ENCODE assay signal across 1 cellular context in genomic region chr9:87662808-87663528, GRCh38.
TF ChIP-seq lines count a peak whose summit lies in the region.

No MANE protein-coding gene starts in this region.

TF ChIP-seq in HepG2, 621 proteins besides CTCF, POLR2A, EP300 and RAD21 (continued from another document and continues in another):
- TF ChIP-seq AGO2 (optimal IDR thresholded peaks at IDR 0.05; ENCODE audit: low read depth, low read length) (no peak), MTA3 (CRISPR knock-in tag; IDR thresholded peaks at IDR 0.05) (no peak), RARG (CRISPR knock-in tag; IDR thresholded peaks at IDR 0.05; ENCODE audit: low read depth) (no peak), ZNF33A (CRISPR knock-in tag; IDR thresholded peaks at IDR 0.05; ENCODE audit: borderline replicate concordance) (no peak), IRF2 (CRISPR knock-in tag; IDR thresholded peaks at IDR 0.05) (0 out of 2 replicates have a peak, but pooled peaks have one; percentile 43), ZNF205 (CRISPR knock-in tag; IDR thresholded peaks at IDR 0.05) (no peak), ZNF879 (CRISPR knock-in tag; IDR thresholded peaks at IDR 0.05) (no peak), TEAD3 (CRISPR knock-in tag; optimal IDR thresholded peaks at IDR 0.05; ENCODE audit: borderline replicate concordance) (peak; percentile 46), ZNF597 (CRISPR knock-in tag; IDR thresholded peaks at IDR 0.05) (no peak), ZNF7 (CRISPR knock-in tag; IDR thresholded peaks at IDR 0.05) (no peak), PAX8 (CRISPR knock-in tag; IDR thresholded peaks at IDR 0.05; ENCODE audit: borderline replicate concordance) (no peak), ZNF598 (CRISPR knock-in tag; IDR thresholded peaks at IDR 0.05; ENCODE audit: borderline replicate concordance) (no peak), MZF1 (CRISPR knock-in tag; IDR thresholded peaks at IDR 0.05; ENCODE audit: borderline replicate concordance) (no peak), ZNF552 (CRISPR knock-in tag; IDR thresholded peaks at IDR 0.05; ENCODE audit: borderline replicate concordance) (no peak), NFATC3 (CRISPR knock-in tag; IDR thresholded peaks at IDR 0.05) (no peak), SP1 (IDR thresholded peaks at IDR 0.05) (no peak), SP1 (CRISPR knock-in tag; IDR thresholded peaks at IDR 0.05) (no peak), ZIK1 (CRISPR knock-in tag; IDR thresholded peaks at IDR 0.05; ENCODE audit: borderline replicate concordance, low read depth) (no peak), ZNF616 (CRISPR knock-in tag; IDR thresholded peaks at IDR 0.05; ENCODE audit: low read depth) (no peak), RFX5 (IDR thresholded peaks at IDR 0.05; ENCODE audit: low read depth, low read length) (no peak), ZBTB7A (CRISPR knock-in tag; IDR thresholded peaks at IDR 0.05) (no peak), KLF6 (CRISPR knock-in tag; IDR thresholded peaks at IDR 0.05) (no peak), ZNF724P (CRISPR knock-in tag; IDR thresholded peaks at IDR 0.05; ENCODE audit: borderline replicate concordance) (no peak), ZBTB33 (CRISPR knock-in tag; IDR thresholded peaks at IDR 0.05) (peak; percentile 71), ZNF335 (CRISPR knock-in tag; IDR thresholded peaks at IDR 0.05) (no peak), ELF3 (CRISPR knock-in tag; IDR thresholded peaks at IDR 0.05) (0 out of 2 replicates have a peak, but pooled peaks have one; percentile 33), ZNF710 (CRISPR knock-in tag; IDR thresholded peaks at IDR 0.05; ENCODE audit: borderline replicate concordance) (0 out of 2 replicates have a peak, but pooled peaks have one; percentile 32), ZBTB38 (CRISPR knock-in tag; IDR thresholded peaks at IDR 0.05) (no peak), ZNF142 (CRISPR knock-in tag; IDR thresholded peaks at IDR 0.05) (no peak), NONO (IDR thresholded peaks at IDR 0.05) (no peak), NONO (CRISPR knock-in tag; conservative IDR thresholded peaks at IDR 0.05) (no peak), THYN1 (CRISPR knock-in tag; IDR thresholded peaks at IDR 0.05; ENCODE audit: borderline replicate concordance, low read depth) (no peak), CEBPB (IDR thresholded peaks at IDR 0.05; ENCODE audit: borderline replicate concordance, low read depth, low read length) (no peak), ETV6 (CRISPR knock-in tag; conservative IDR thresholded peaks at IDR 0.05) (no peak), CAMTA2 (CRISPR knock-in tag; IDR thresholded peaks at IDR 0.05; ENCODE audit: borderline replicate concordance) (no peak), ZNF256 (CRISPR knock-in tag; conservative IDR thresholded peaks at IDR 0.05) (no peak), ZNF781 (CRISPR knock-in tag; IDR thresholded peaks at IDR 0.05; ENCODE audit: borderline replicate concordance, not compliant biosample characterization) (no peak), MAFK (conservative IDR thresholded peaks at IDR 0.05 in 1 of 2, IDR thresholded peaks at IDR 0.05 in 1 of 2; ENCODE audit: low read length in 2 of 2) (no peak), ZNF562 (CRISPR knock-in tag; IDR thresholded peaks at IDR 0.05; ENCODE audit: borderline replicate concordance) (no peak), ZNF460 (CRISPR knock-in tag; IDR thresholded peaks at IDR 0.05; ENCODE audit: borderline replicate concordance) (no peak)
- TF ChIP-seq, protein P1, sequence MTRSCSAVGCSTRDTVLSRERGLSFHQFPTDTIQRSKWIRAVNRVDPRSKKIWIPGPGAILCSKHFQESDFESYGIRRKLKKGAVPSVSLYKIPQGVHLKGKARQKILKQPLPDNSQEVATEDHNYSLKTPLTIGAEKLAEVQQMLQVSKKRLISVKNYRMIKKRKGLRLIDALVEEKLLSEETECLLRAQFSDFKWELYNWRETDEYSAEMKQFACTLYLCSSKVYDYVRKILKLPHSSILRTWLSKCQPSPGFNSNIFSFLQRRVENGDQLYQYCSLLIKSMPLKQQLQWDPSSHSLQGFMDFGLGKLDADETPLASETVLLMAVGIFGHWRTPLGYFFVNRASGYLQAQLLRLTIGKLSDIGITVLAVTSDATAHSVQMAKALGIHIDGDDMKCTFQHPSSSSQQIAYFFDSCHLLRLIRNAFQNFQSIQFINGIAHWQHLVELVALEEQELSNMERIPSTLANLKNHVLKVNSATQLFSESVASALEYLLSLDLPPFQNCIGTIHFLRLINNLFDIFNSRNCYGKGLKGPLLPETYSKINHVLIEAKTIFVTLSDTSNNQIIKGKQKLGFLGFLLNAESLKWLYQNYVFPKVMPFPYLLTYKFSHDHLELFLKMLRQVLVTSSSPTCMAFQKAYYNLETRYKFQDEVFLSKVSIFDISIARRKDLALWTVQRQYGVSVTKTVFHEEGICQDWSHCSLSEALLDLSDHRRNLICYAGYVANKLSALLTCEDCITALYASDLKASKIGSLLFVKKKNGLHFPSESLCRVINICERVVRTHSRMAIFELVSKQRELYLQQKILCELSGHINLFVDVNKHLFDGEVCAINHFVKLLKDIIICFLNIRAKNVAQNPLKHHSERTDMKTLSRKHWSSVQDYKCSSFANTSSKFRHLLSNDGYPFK (CRISPR knock-in tag; IDR thresholded peaks at IDR 0.05; ENCODE audit: borderline replicate concordance): no peak
- TF ChIP-seq, protein P2, sequence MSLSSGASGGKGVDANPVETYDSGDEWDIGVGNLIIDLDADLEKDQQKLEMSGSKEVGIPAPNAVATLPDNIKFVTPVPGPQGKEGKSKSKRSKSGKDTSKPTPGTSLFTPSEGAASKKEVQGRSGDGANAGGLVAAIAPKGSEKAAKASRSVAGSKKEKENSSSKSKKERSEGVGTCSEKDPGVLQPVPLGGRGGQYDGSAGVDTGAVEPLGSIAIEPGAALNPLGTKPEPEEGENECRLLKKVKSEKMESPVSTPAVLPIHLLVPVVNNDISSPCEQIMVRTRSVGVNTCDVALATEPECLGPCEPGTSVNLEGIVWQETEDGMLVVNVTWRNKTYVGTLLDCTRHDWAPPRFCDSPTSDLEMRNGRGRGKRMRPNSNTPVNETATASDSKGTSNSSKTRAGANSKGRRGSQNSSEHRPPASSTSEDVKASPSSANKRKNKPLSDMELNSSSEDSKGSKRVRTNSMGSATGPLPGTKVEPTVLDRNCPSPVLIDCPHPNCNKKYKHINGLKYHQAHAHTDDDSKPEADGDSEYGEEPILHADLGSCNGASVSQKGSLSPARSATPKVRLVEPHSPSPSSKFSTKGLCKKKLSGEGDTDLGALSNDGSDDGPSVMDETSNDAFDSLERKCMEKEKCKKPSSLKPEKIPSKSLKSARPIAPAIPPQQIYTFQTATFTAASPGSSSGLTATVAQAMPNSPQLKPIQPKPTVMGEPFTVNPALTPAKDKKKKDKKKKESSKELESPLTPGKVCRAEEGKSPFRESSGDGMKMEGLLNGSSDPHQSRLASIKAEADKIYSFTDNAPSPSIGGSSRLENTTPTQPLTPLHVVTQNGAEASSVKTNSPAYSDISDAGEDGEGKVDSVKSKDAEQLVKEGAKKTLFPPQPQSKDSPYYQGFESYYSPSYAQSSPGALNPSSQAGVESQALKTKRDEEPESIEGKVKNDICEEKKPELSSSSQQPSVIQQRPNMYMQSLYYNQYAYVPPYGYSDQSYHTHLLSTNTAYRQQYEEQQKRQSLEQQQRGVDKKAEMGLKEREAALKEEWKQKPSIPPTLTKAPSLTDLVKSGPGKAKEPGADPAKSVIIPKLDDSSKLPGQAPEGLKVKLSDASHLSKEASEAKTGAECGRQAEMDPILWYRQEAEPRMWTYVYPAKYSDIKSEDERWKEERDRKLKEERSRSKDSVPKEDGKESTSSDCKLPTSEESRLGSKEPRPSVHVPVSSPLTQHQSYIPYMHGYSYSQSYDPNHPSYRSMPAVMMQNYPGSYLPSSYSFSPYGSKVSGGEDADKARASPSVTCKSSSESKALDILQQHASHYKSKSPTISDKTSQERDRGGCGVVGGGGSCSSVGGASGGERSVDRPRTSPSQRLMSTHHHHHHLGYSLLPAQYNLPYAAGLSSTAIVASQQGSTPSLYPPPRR (CRISPR knock-in tag; IDR thresholded peaks at IDR 0.05; ENCODE audit: borderline replicate concordance): no peak
- TF ChIP-seq, protein P3, sequence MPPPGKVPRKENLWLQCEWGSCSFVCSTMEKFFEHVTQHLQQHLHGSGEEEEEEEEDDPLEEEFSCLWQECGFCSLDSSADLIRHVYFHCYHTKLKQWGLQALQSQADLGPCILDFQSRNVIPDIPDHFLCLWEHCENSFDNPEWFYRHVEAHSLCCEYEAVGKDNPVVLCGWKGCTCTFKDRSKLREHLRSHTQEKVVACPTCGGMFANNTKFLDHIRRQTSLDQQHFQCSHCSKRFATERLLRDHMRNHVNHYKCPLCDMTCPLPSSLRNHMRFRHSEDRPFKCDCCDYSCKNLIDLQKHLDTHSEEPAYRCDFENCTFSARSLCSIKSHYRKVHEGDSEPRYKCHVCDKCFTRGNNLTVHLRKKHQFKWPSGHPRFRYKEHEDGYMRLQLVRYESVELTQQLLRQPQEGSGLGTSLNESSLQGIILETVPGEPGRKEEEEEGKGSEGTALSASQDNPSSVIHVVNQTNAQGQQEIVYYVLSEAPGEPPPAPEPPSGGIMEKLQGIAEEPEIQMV (CRISPR knock-in tag; IDR thresholded peaks at IDR 0.05; ENCODE audit: low read depth): no peak
